1 cellular context compared by ENCODE assay signal in genomic region chr7:151175793-151176311, GRCh38.
A peak's percentile ranks its signal among the peaks of the same experiment; 100 is the strongest.
TF ChIP-seq lines count a peak whose summit lies in the region.

No MANE protein-coding gene starts in this region.

TF ChIP-seq in K562, 482 proteins besides CTCF, POLR2A, EP300 and RAD21:
- TF ChIP-seq, protein P1, sequence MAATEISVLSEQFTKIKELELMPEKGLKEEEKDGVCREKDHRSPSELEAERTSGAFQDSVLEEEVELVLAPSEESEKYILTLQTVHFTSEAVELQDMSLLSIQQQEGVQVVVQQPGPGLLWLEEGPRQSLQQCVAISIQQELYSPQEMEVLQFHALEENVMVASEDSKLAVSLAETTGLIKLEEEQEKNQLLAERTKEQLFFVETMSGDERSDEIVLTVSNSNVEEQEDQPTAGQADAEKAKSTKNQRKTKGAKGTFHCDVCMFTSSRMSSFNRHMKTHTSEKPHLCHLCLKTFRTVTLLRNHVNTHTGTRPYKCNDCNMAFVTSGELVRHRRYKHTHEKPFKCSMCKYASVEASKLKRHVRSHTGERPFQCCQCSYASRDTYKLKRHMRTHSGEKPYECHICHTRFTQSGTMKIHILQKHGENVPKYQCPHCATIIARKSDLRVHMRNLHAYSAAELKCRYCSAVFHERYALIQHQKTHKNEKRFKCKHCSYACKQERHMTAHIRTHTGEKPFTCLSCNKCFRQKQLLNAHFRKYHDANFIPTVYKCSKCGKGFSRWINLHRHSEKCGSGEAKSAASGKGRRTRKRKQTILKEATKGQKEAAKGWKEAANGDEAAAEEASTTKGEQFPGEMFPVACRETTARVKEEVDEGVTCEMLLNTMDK (IDR thresholded peaks at IDR 0.05; ENCODE audit: borderline replicate concordance, insufficient read depth, low read depth, low read length, poor library complexity, severe bottlenecking), result peak; percentile 26
- TF ChIP-seq FIP1L1 (IDR thresholded peaks at IDR 0.05; ENCODE audit: low read depth, low read length, poor library complexity, severe bottlenecking) (no peak), CBX3 (IDR thresholded peaks at IDR 0.05; ENCODE audit: borderline replicate concordance in 1 of 2, low read length in 2 of 2) (no peak)
